Comparison of ENCODE assay signal across 11 cellular contexts in genomic region chr7:101934618-101935017, GRCh38.
A peak's percentile ranks its signal among the peaks of the same experiment; 100 is the strongest.
DNase-seq lines count a peak whose midpoint lies in the region; ATAC-seq and TF ChIP-seq lines count a peak whose summit lies in the region.
"Had no signal": no experiment of that assay in that cellular context is flagged by ENCODE, and none has a peak within 500 bp of the region (broad histone marks: within the 10 kb centered on the region; RNA-seq: fewer than 3 reads in every experiment).

No MANE protein-coding gene starts in this region.

- no peaks in the 10 kb centered on the region for H3K36me3 ChIP-seq in Panc1 (ENCODE audit: control insufficient read depth, insufficient read depth, low read length)
- H3K36me3 ChIP-seq in cardiac muscle cell: no peaks in the 10 kb centered on the region
- no peaks in the 10 kb centered on the region for H3K36me3 ChIP-seq in muscle layer of duodenum (ENCODE audit: control insufficient read depth in 1 of 2, insufficient read depth in 2 of 2, low read length in 2 of 2)

- H3K27me3 ChIP-seq in Panc1 (ENCODE audit: control insufficient read depth, insufficient read depth, low read length) (no peaks in the 10 kb centered on the region), cardiac muscle cell (no peaks in the 10 kb centered on the region), muscle layer of duodenum (ENCODE audit: low read depth, low read length) (no peaks in the 10 kb centered on the region)
- H3K27me3 ChIP-seq: left lung had no signal

- peaks cover 6% of the 10 kb centered on the region for H3K9me3 Mint-ChIP-seq in type B pancreatic cell
- H3K9me3 Mint-ChIP-seq in activated T-cell treated with anti-CD3 and anti-CD28 coated beads, Interleukin-2, amount 50 U/mL, for 72 hours: no peaks in the 10 kb centered on the region
- H3K9me3 Mint-ChIP-seq: activated T-helper 17 cell treated with anti-CD3 and anti-CD28 coated beads, Interleukin-2, amount 50 U/mL, for 72 hours had no signal

- H3K27me3 Mint-ChIP-seq in type B pancreatic cell: peaks cover 28% of the 10 kb centered on the region
- no peaks in the 10 kb centered on the region for H3K27me3 Mint-ChIP-seq in activated T-cell treated with anti-CD3 and anti-CD28 coated beads, Interleukin-2, amount 50 U/mL, for 72 hours (ENCODE audit: low read depth)
- H3K27me3 Mint-ChIP-seq: activated T-helper 17 cell treated with anti-CD3 and anti-CD28 coated beads, Interleukin-2, amount 50 U/mL, for 72 hours had no signal

- H3K9me3 ChIP-seq in Panc1 (ENCODE audit: control insufficient read depth, insufficient read depth, low read depth, low read length): peaks cover 5% of the 10 kb centered on the region; the same call in 1 of the 2 replicates
- H3K9me3 ChIP-seq in cardiac muscle cell (ENCODE audit: low read depth): no peaks in the 10 kb centered on the region
- H3K9me3 ChIP-seq in muscle layer of duodenum (ENCODE audit: control insufficient read depth in 1 of 2, low read length in 2 of 2): no peaks in the 10 kb centered on the region
- H3K9me3 ChIP-seq: left lung had no signal

- CTCF ChIA-PET in Panc1 (lab: Charles Lee): no interaction called here

- H3K27ac Mint-ChIP-seq in type B pancreatic cell: peak overlapping the region; percentile 48
- no peak overlapping the region for H3K27ac Mint-ChIP-seq in activated T-cell treated with anti-CD3 and anti-CD28 coated beads, Interleukin-2, amount 50 U/mL, for 72 hours
- H3K27ac Mint-ChIP-seq: activated T-helper 17 cell treated with anti-CD3 and anti-CD28 coated beads, Interleukin-2, amount 50 U/mL, for 72 hours had no signal

- TF ChIP-seq CTCF in Panc1 (IDR thresholded peaks at IDR 0.05): no peak
- TF ChIP-seq CTCF in cardiac muscle cell (IDR thresholded peaks at IDR 0.05; ENCODE audit: low read depth, low read length): no peak
- no peak for TF ChIP-seq CTCF in type B pancreatic cell (conservative IDR thresholded peaks at IDR 0.05)

- BruUV-seq in Panc1 (replicated peaks; lab: Mats Ljungman, UMichigan): no TSS peak

- intact Hi-C loops in Panc1 (cut with micrococcal nuclease; ENCODE audit: unreplicated experiment): no loop called here

- peaks cover 18% of the 10 kb centered on the region for H3K36me3 Mint-ChIP-seq in type B pancreatic cell
- H3K36me3 Mint-ChIP-seq in activated T-cell treated with anti-CD3 and anti-CD28 coated beads, Interleukin-2, amount 50 U/mL, for 72 hours (ENCODE audit: insufficient read depth in 2 of 2): peaks cover 0 to 2% of the 10 kb centered on the region in 2 donors

- H3K4me1 ChIP-seq in Panc1 (ENCODE audit: control insufficient read depth, insufficient read depth, low read length) (peaks cover 4% of the 10 kb centered on the region; the same call in 1 of the 2 replicates), cardiac muscle cell (ENCODE audit: low read depth) (peaks cover 52% of the 10 kb centered on the region), muscle layer of duodenum (ENCODE audit: control insufficient read depth in 1 of 2, insufficient read depth in 2 of 2, low read length in 2 of 2) (peaks cover 12 to 22% of the 10 kb centered on the region in 2 donors)

- POLR2A ChIA-PET in Panc1 (lab: Charles Lee): no interaction called here

- H3K4me3 Mint-ChIP-seq in type B pancreatic cell: no peak overlapping the region
- H3K4me3 Mint-ChIP-seq in activated T-cell treated with anti-CD3 and anti-CD28 coated beads, Interleukin-2, amount 50 U/mL, for 72 hours: no peak overlapping the region
- H3K4me3 Mint-ChIP-seq: activated T-helper 17 cell treated with anti-CD3 and anti-CD28 coated beads, Interleukin-2, amount 50 U/mL, for 72 hours had no signal

- H3K4me3 ChIP-seq in Panc1 (ENCODE audit: low read depth in 2 of 2, low read length in 2 of 2): no peak overlapping the region
- H3K4me3 ChIP-seq in cardiac muscle cell: no peak overlapping the region
- peak overlapping the region; percentile 10 to 44 for H3K4me3 ChIP-seq in muscle layer of duodenum (ENCODE audit: low read depth in 1 of 2, low read length in 2 of 2)
- H3K4me3 ChIP-seq: left lung had no signal

- peaks cover 52% of the 10 kb centered on the region for H3K4me1 Mint-ChIP-seq in type B pancreatic cell (ENCODE audit: unreplicated experiment)
- H3K4me1 Mint-ChIP-seq in activated T-cell treated with anti-CD3 and anti-CD28 coated beads, Interleukin-2, amount 50 U/mL, for 72 hours (ENCODE audit: low read depth): peaks cover 9% of the 10 kb centered on the region

- ATAC-seq in Panc1 (no peak), GM18511 (IDR thresholded peaks at IDR 0.05; ENCODE audit: unreplicated experiment) (no peak), HG02840 (IDR thresholded peaks at IDR 0.05; ENCODE audit: low FRiP score, unreplicated experiment) (no peak)
- ATAC-seq in activated T-cell treated with anti-CD3 and anti-CD28 coated beads, Interleukin-2, amount 50 U/mL, for 72 hours (replicated peaks in 1 of 2): no peak
- ATAC-seq: activated T-helper 17 cell treated with anti-CD3 and anti-CD28 coated beads, Interleukin-2, amount 50 U/mL, for 72 hours; left lung had no signal

- DNase-seq in Panc1 (ENCODE audit: low read depth, low spot score) (no peak), cardiac muscle cell (ENCODE audit: low read depth in 1 of 2, low spot score in 1 of 2) (no peak), type B pancreatic cell (ENCODE audit: extremely low spot score, unreplicated experiment) (no peak)
- DNase-seq in stimulated activated CD4-positive, alpha-beta T cell treated with anti-CD3 and anti-CD28 coated beads, Interleukin-15, amount 100 ng/mL, for 24 hours: no peak
- DNase-seq in activated T-cell treated with anti-CD3 and anti-CD28 coated beads, Interleukin-2, amount 50 U/mL, for 72 hours: no peak
- DNase-seq: left lung, MM.1S had no signal

- peak overlapping the region; percentile 24; the same call in 1 of the 2 replicates for H3K27ac ChIP-seq in Panc1 (ENCODE audit: low read length)
- peak overlapping the region; percentile 23 for H3K27ac ChIP-seq in cardiac muscle cell
- H3K27ac ChIP-seq in muscle layer of duodenum (ENCODE audit: low read length): peak overlapping the region; percentile 79
- H3K27ac ChIP-seq: left lung had no signal

- in situ Hi-C loops in Panc1 (cut with HindIII; ENCODE audit: low pct_unique_long_range_greater_than_20kb, low sequenced_read_pairs): no loop called here

Comparison
In these comparisons a context has a peak if more than half of its experiments do, and no peak if none do; other contexts are left out.
1. H3K27ac ChIP-seq: peak in every context shown above with its lines; median percentile 79 in muscle layer of duodenum; 24 in Panc1; 23 in cardiac muscle cell.
2. H3K4me3 ChIP-seq: peak in muscle layer of duodenum (2 of 2); none in Panc1 (0 of 2) and cardiac muscle cell (single experiment).